In genomic region chrX:74453178-74453577, GRCh38 we compare ENCODE assay signal across 14 cellular contexts. TPM values are rescaled to one million over a fixed set of nuclear protein-coding genes. Genes with fewer than 3 reads are reported as not detected.
DNase-seq lines count a peak whose midpoint lies in the region; ATAC-seq, FAIRE-seq and TF ChIP-seq lines count a peak whose summit lies in the region.
"Had no signal": no experiment of that assay in that cellular context is flagged by ENCODE, and none has a peak within 500 bp of the region (broad histone marks: within the 10 kb centered on the region; RNA-seq: fewer than 3 reads in every experiment).

No MANE protein-coding gene starts in this region.

- no peaks in the 10 kb centered on the region for H3K36me3 Mint-ChIP-seq in MCF 10A (ENCODE audit: insufficient read depth, unreplicated experiment)
- H3K36me3 Mint-ChIP-seq: CD4-positive, CD25-positive, alpha-beta regulatory T cell had no signal

- ATAC-seq in foreskin keratinocyte (peak; percentile 27), GM19467 (IDR thresholded peaks at IDR 0.05; ENCODE audit: unreplicated experiment) (no peak), HG03571 (IDR thresholded peaks at IDR 0.05; ENCODE audit: unreplicated experiment) (no peak)
- ATAC-seq: GM23338 had no signal

- no TSS peak for BruUV-seq in MCF 10A (replicated peaks; lab: Mats Ljungman, UMichigan)

- peaks cover 18% of the 10 kb centered on the region for H3K4me1 Mint-ChIP-seq in MCF 10A (ENCODE audit: insufficient read depth, unreplicated experiment)

- H3K4me3 ChIP-seq in breast epithelium, result no peak overlapping the region
- H3K4me3 ChIP-seq in bronchial epithelial cell (ENCODE audit: low read depth, low read length), result no peak overlapping the region
- H3K4me3 ChIP-seq: BLaER1 treated with 17β-estradiol and CSF1 and Interleukin-3, amounts not matched to agents 10 nM and 100 nM; GM23338 had no signal

- H3K27me3 ChIP-seq in breast epithelium (peaks cover 0 to 24% of the 10 kb centered on the region in 2 donors), bronchial epithelial cell (ENCODE audit: control insufficient read depth, insufficient read depth, low read length) (no peaks in the 10 kb centered on the region), foreskin keratinocyte (no peaks in the 10 kb centered on the region)

- no peaks in the 10 kb centered on the region for H3K36me3 ChIP-seq in breast epithelium
- H3K36me3 ChIP-seq in bronchial epithelial cell (ENCODE audit: control insufficient read depth, insufficient read depth, low read length), result no peaks in the 10 kb centered on the region
- H3K36me3 ChIP-seq: BLaER1 treated with 17β-estradiol and CSF1 and Interleukin-3, amounts not matched to agents 10 nM and 100 nM had no signal

- H3K27me3 Mint-ChIP-seq in MCF 10A (ENCODE audit: insufficient read depth, unreplicated experiment), result peaks cover 32% of the 10 kb centered on the region
- H3K27me3 Mint-ChIP-seq: CD4-positive, CD25-positive, alpha-beta regulatory T cell had no signal

- no peak overlapping the region for H3K4me3 Mint-ChIP-seq in MCF 10A (ENCODE audit: unreplicated experiment)
- H3K4me3 Mint-ChIP-seq: CD4-positive, CD25-positive, alpha-beta regulatory T cell; GM23338 had no signal

- POLR2A ChIA-PET in MCF 10A (lab: Yijun Ruan, JAX), result interaction anchor here (0.7 to 1.0 kb wide), 3 partner anchors 32 to 141 kb away, joined by 3 to 5 read pairs (median 3); partner anchors contain the start of gene SLC16A2

- H3K9me3 Mint-ChIP-seq in MCF 10A (ENCODE audit: unreplicated experiment), result no peaks in the 10 kb centered on the region
- H3K9me3 Mint-ChIP-seq: CD4-positive, CD25-positive, alpha-beta regulatory T cell; GM23338 had no signal

- no peak for TF ChIP-seq POLR2A in breast epithelium (IDR thresholded peaks at IDR 0.05)

- intact Hi-C loops in MCF 10A (cut with micrococcal nuclease) (loop anchor here (10.0 kb wide), 1 partner anchor 158 kb away; no protein-coding TSS in a partner anchor), breast epithelium (cut with DNase I; ENCODE audit: low total_unique reads) (no loop called here)

- DNase-seq in MCF 10A (ENCODE audit: unreplicated experiment), result peak; percentile 27
- DNase-seq in breast epithelium (ENCODE audit: low spot score in 2 of 2), result no peak
- peak; percentile 82 for DNase-seq in bronchial epithelial cell (ENCODE audit: low read depth)
- DNase-seq in foreskin keratinocyte, result peak; percentile 50 to 72
- no peak for DNase-seq in HUDEP-2 (lab: John Stamatoyannopoulos, UW; ENCODE audit: unreplicated experiment in 76 of 76)
- DNase-seq: ACHN; CD4-positive, CD25-positive, alpha-beta regulatory T cell; DMS53; GF-D8; H7 had no signal

- TF ChIP-seq CTCF in MCF 10A (IDR thresholded peaks at IDR 0.05; ENCODE audit: unreplicated experiment) (no peak), breast epithelium (IDR thresholded peaks at IDR 0.05) (no peak), bronchial epithelial cell (IDR thresholded peaks at IDR 0.05; ENCODE audit: insufficient read depth, low read length, severe bottlenecking) (no peak), foreskin keratinocyte (conservative IDR thresholded peaks at IDR 0.05) (no peak)

- no peak overlapping the region for H3K27ac Mint-ChIP-seq in MCF 10A (ENCODE audit: low read depth, unreplicated experiment)
- H3K27ac Mint-ChIP-seq: GM23338 had no signal

- CTCF ChIA-PET in MCF 10A (lab: Yijun Ruan, JAX), result interaction anchor here (0.5 to 1.0 kb wide), 4 partner anchors 15 to 165 kb away, joined by 3 read pairs; no protein-coding TSS in a partner anchor

- H3K4me1 ChIP-seq in breast epithelium (no peaks in the 10 kb centered on the region), foreskin keratinocyte (peaks cover 35% of the 10 kb centered on the region)

- no peak overlapping the region for H3K27ac ChIP-seq in breast epithelium
- H3K27ac ChIP-seq in foreskin keratinocyte, result no peak overlapping the region
- H3K27ac ChIP-seq: BLaER1 treated with 17β-estradiol and CSF1 and Interleukin-3, amounts not matched to agents 10 nM and 100 nM had no signal

- no peak for FAIRE-seq in bronchial epithelial cell (lab: Jason Lieb, UNC)

- no peaks in the 10 kb centered on the region for H3K9me3 ChIP-seq in breast epithelium
- H3K9me3 ChIP-seq: BLaER1 treated with 17β-estradiol and CSF1 and Interleukin-3, amounts not matched to agents 10 nM and 100 nM had no signal

RNA-seq across cellular contexts. Expression of gene SLC16A2, which starts 31.9 kb away (rescaled TPM):
- total RNA-seq in MCF 10A (2022) (11.9 and 13.7 TPM in 2 replicates), breast epithelium (10 to 100 TPM in 1 of 3 donors, 1 to 10 TPM in 2; 4.8 to 10.8 (median 6.6) TPM), bronchial epithelial cell (1.3 TPM in 2 replicates), foreskin keratinocyte (26.4 and 30.4 TPM in 2 replicates)
- 18.1 and 24.0 TPM in 2 replicates for polyA plus RNA-seq in foreskin keratinocyte

Comparison
In these comparisons a context has a peak if more than half of its experiments do, and no peak if none do; other contexts are left out.
1. DNase-seq: peak in MCF 10A (single experiment), bronchial epithelial cell (single experiment) and foreskin keratinocyte (2 of 2); none in breast epithelium (0 of 2) and HUDEP-2 (0 of 76).